Comparison of ENCODE assay signal across 8 cellular contexts in the genomic region with DNA sequence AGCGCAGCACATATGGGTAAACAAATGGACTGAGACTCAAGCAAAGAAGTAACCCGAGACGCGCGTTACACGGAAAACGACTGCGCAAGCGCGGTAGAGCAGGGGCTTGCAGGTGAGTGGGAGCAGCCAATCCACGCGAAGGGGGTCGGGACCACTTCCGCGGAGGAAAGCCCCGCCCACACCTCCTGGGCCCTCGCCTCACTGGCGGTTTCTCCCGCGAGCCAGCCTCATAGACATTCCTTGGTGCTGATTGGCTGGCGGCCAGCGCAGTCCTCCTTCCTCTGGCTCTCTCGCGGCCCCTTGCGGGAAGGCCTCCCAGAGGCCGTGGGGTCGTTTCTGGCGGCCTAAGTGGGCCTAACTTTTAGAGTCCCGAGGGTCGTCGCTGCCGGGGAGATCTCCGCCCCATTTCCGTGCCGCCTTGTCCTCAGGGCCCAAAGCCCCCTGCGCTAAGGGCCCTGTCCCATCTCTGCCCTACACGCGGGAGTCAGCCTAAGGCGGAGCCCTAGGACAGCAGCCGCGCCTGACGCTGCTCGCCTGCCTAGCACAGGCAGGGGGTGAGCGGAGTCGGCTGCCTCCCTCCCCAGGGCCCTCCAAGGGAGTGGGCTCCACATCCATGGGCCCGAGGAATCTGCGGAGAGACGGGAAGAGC. TPM values are rescaled to one million over a fixed set of nuclear protein-coding genes. Genes with fewer than 3 reads are reported as not detected.
DNase-seq lines count a peak whose midpoint lies in the region; ATAC-seq and TF ChIP-seq lines count a peak whose summit lies in the region.

No MANE protein-coding gene starts in this region.

- no peaks in the 10 kb centered on the region for H3K79me2 ChIP-seq in Karpas-422 (ENCODE audit: low read length)

- H3K27me3 ChIP-seq in Karpas-422 (ENCODE audit: low read length) (no peaks in the 10 kb centered on the region), adrenal gland (no peaks in the 10 kb centered on the region), heart left ventricle (no peaks in the 10 kb centered on the region), tibial nerve (no peaks in the 10 kb centered on the region)

- H3K36me3 ChIP-seq in Karpas-422 (ENCODE audit: insufficient read depth, low read length) (no peaks in the 10 kb centered on the region), adrenal gland (replicated peaks in 1 of 2) (no peaks in the 10 kb centered on the region), heart left ventricle (no peaks in the 10 kb centered on the region), tibial nerve (no peaks in the 10 kb centered on the region)

- TF ChIP-seq POLR2A in adrenal gland (IDR thresholded peaks at IDR 0.05), result peak; percentile 31 to 71
- peak in 1 of 2 donors; percentile 19 for TF ChIP-seq POLR2A in heart left ventricle (IDR thresholded peaks at IDR 0.05)
- TF ChIP-seq POLR2A in tibial nerve (IDR thresholded peaks at IDR 0.05), result peak in 1 of 2 donors; percentile 25

- H3K4me2 ChIP-seq in Karpas-422 (ENCODE audit: low read depth, low read length, poor library complexity, severe bottlenecking), result peak overlapping the region; percentile 74

- H3K4me3 ChIP-seq in Karpas-422 (ENCODE audit: low read length) (peak overlapping the region; percentile 69), adrenal gland (peak overlapping the region in 3 of 4 donors; percentile 43 to 86 (median 65)), heart left ventricle (peak overlapping the region; percentile 34 to 72 (median 59)), tibial nerve (peak overlapping the region; percentile 34 to 68 (median 56))

- H3K27ac ChIP-seq in Karpas-422 (ENCODE audit: low read length) (no peak overlapping the region), adrenal gland (peak overlapping the region; percentile 7 to 74 (median 65)), heart left ventricle (peak overlapping the region in 10 of 12 donors; percentile 47 to 78 (median 68)), tibial nerve (peak overlapping the region; percentile 32 to 85 (median 82))

- peaks cover 10% of the 10 kb centered on the region for H3K4me1 ChIP-seq in Karpas-422 (ENCODE audit: low read length)
- H3K4me1 ChIP-seq in adrenal gland (replicated peaks in 1 of 2), result peaks cover 9% of the 10 kb centered on the region in 2 donors
- peaks cover 0 to 16% (median 6%) of the 10 kb centered on the region in 12 donors for H3K4me1 ChIP-seq in heart left ventricle
- H3K4me1 ChIP-seq in tibial nerve, result peaks cover 0 to 8% (median 6%) of the 10 kb centered on the region in 4 donors

- ATAC-seq in GM21529 (IDR thresholded peaks at IDR 0.05; ENCODE audit: unreplicated experiment), result peak; percentile 96
- ATAC-seq in SK-N-SH treated with all-trans-retinoic acid at 6 μM for 48 hours, result peak; percentile 88
- peak; percentile 93 to 99 (median 97) for ATAC-seq in heart left ventricle

- peak overlapping the region; percentile 63; the same call in 1 of the 2 replicates for H2AFZ ChIP-seq in Karpas-422 (ENCODE audit: low read length)

- TF ChIP-seq EP300 in tibial nerve (IDR thresholded peaks at IDR 0.05), result peak in 1 of 2 donors; percentile 55

- DNase-seq in DMS153 (lab: John Stamatoyannopoulos, UW) (peak; percentile 96), Karpas-422 (peak; percentile 94), adrenal gland (peak; percentile 97 to 99 (median 99)), heart left ventricle (peak; percentile 94 to 98 (median 98)), pons (ENCODE audit: low spot score) (peak; percentile 87), tibial nerve (ENCODE audit: low spot score in 2 of 2) (peak; percentile 82 to 86)

- intact Hi-C loops in adrenal gland (cut with DNase I) (no loop called here), heart left ventricle (cut with DNase I) (loop anchor here in 1 of 10 donors (2.0 kb wide), 1 partner anchor 74 kb away; a partner anchor contains a TSS)

- no peaks in the 10 kb centered on the region for H3K9me2 ChIP-seq in Karpas-422 (replicated peaks; ENCODE audit: insufficient read depth, low read length)

- no peaks in the 10 kb centered on the region for H3K9me3 ChIP-seq in Karpas-422 (ENCODE audit: low read length)
- no peaks in the 10 kb centered on the region for H3K9me3 ChIP-seq in adrenal gland (replicated peaks in 1 of 3)
- H3K9me3 ChIP-seq in heart left ventricle, result no peaks in the 10 kb centered on the region
- H3K9me3 ChIP-seq in tibial nerve, result no peaks in the 10 kb centered on the region

- TF ChIP-seq CTCF in adrenal gland (IDR thresholded peaks at IDR 0.05), result peak; percentile 21 to 43 (median 38)
- peak; percentile 26 to 75 (median 50) for TF ChIP-seq CTCF in heart left ventricle (IDR thresholded peaks at IDR 0.05)
- peak; percentile 37 to 66 (median 53) for TF ChIP-seq CTCF in tibial nerve (IDR thresholded peaks at IDR 0.05)

- H3K9ac ChIP-seq in Karpas-422 (ENCODE audit: low read length), result peak overlapping the region; percentile 61

- 1 to 14% (median 5%) methylated on average over 15 to 48 of the region's 48 CpGs for WGBS in adrenal gland, 4 donors
- 1 to 5% (median 4%) methylated on average over 25 to 48 of the region's 48 CpGs for WGBS in heart left ventricle, 4 donors
- 7 to 11% methylated on average over 29 to 34 of the region's 48 CpGs for WGBS in tibial nerve, 2 donors

- no peaks in the 10 kb centered on the region for H4K20me1 ChIP-seq in Karpas-422 (ENCODE audit: insufficient read depth, low read depth, low read length)

TF ChIP-seq in SK-N-SH treated with all-trans-retinoic acid at 6 μM for 48 hours, 23 proteins besides CTCF, POLR2A, EP300 and RAD21:
- TF ChIP-seq GLIS3 (CRISPR knock-in tag; IDR thresholded peaks at IDR 0.05), result 0 out of 2 replicates have a peak, but pooled peaks have one; percentile 17
- TF ChIP-seq ESRRG (CRISPR knock-in tag; IDR thresholded peaks at IDR 0.05), result no peak
TF ChIP-seq in SK-N-SH treated with all-trans-retinoic acid at 6 μM for 48 hours: peak in this region for 1.

RNA-seq across cellular contexts. Expression of a gene that starts 9.1 kb away (rescaled TPM):
- not detected in 2 replicates for total RNA-seq in Karpas-422 (2014; rRNA removed; shearing (Covaris generic); ENCODE audit: low replicate concordance)
- under 1 TPM in 1 of 8 donors, not detected in 7; 0.86 TPM for total RNA-seq in adrenal gland
- not detected for polyA plus RNA-seq in adrenal gland
- total RNA-seq in heart left ventricle, result not detected
- under 1 TPM in 1 of 2 donors, not detected in 1; 0.14 TPM for polyA plus RNA-seq in heart left ventricle
- total RNA-seq in tibial nerve, result not detected

RNA-seq across cellular contexts. Expression of a gene that starts 46.7 kb away (rescaled TPM):
- total RNA-seq in Karpas-422 (2014; rRNA removed; shearing (Covaris generic); ENCODE audit: low replicate concordance), result 160 and 269 TPM in 2 replicates
- total RNA-seq in adrenal gland, result 100 to 1,000 TPM; 103 to 207 (median 144) TPM
- polyA plus RNA-seq in adrenal gland, result 100 to 1,000 TPM in 1 of 3 donors, 10 to 100 TPM in 2; 48.7 to 141 (median 51.3) TPM
- 100 to 1,000 TPM in 1 of 9 donors, 10 to 100 TPM in 8; 60.4 to 142 (median 79.1) TPM for total RNA-seq in heart left ventricle
- 10 to 100 TPM; 24.0 to 95.2 TPM for polyA plus RNA-seq in heart left ventricle
- total RNA-seq in tibial nerve, result 100 to 1,000 TPM; 112 to 136 (median 134) TPM
